ENCODE assay signal across 8 cellular contexts in the genomic region with DNA sequence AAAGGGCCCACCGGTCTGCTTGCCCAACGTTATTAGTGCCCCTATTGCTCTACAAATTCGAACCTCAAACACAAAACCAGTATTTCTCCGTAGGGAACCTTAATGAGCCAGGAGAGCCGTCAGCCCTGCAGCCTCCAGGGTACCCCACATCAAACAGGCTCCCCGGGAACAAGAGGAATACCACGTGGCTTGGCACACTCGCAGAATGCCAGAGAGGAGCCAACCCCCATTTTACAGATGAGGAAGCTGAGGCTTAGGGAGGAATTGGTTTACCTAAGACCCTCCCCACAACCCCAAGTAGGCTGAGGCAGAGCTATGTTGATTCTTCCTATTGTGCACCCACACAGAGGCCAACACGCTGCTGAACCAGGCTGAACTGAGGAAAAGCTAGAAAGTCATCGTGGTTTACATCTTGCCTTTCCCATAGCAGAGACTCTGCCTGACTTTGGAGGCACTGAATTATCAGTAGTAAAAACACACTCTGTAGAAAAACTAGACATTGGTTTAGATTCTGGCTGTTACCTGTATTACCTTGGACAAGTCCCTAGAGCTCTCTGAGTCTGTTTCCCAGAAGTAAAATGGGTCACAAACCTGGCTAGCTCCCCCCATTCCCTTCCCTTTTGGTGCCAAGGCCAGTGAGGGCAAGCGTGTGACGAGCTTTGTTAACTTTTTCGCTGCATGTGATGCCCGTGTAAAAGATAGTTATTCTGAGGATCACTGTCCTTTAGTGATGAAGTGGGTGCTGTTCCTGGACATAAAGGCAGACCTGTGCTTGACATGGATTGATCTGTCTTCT. TPM values are rescaled to one million over a fixed set of nuclear protein-coding genes. Genes with fewer than 3 reads are reported as not detected.
A peak's percentile ranks its signal among the peaks of the same experiment; 100 is the strongest.
DNase-seq lines count a peak whose midpoint lies in the region; ATAC-seq and TF ChIP-seq lines count a peak whose summit lies in the region.

No MANE protein-coding gene starts in this region.

- no peak for TF ChIP-seq POLR2A in stomach (IDR thresholded peaks at IDR 0.05)

- intact Hi-C loops in stomach (cut with DNase I; ENCODE audit: low total_unique reads): no loop called here

- no peak for TF ChIP-seq CTCF in stomach (IDR thresholded peaks at IDR 0.05)

- H3K4me3 ChIP-seq in iPS-15b (ENCODE audit: low read depth, low read length) (peak overlapping the region; percentile 89), stomach (peak overlapping the region; percentile 79 to 100 (median 94))

- H3K27ac ChIP-seq in stomach: peak overlapping the region; percentile 88 to 96 (median 94)

- 27 to 34% (median 31%) methylated on average over 14 of the region's 14 CpGs for WGBS in stomach, 5 donors

- H3K9me3 Mint-ChIP-seq in activated T-cell treated with anti-CD3 and anti-CD28 coated beads, Interleukin-2, amount 50 U/mL, for 4 hours: no peaks in the 10 kb centered on the region

- H3K4me1 ChIP-seq in iPS-15b (ENCODE audit: control insufficient read depth, insufficient read depth, low read length) (peaks cover 10% of the 10 kb centered on the region), stomach (peaks cover 25 to 61% (median 51%) of the 10 kb centered on the region in 4 donors)

- H3K4me1 Mint-ChIP-seq in activated T-cell treated with anti-CD3 and anti-CD28 coated beads, Interleukin-2, amount 50 U/mL, for 4 hours (ENCODE audit: low read depth): peaks cover 49% of the 10 kb centered on the region

- DNase-seq in activated CD8-positive, alpha-beta memory T cell treated with anti-CD3 and anti-CD28 coated beads for 24 hours: peak; percentile 59
- no peak for DNase-seq in activated CD8-positive, alpha-beta memory T cell treated with anti-CD3 and anti-CD28 coated beads, Interleukin-2, amount 50 U/mL, for 48 hours
- no peak for DNase-seq in activated T-cell treated with anti-CD3 and anti-CD28 coated beads, Interleukin-2, amount 50 U/mL, for 4 hours
- no peak for DNase-seq in stomach
- DNase-seq in cerebellum (ENCODE audit: low spot score): no peak
- DNase-seq in activated CD4-positive, CD25-positive, alpha-beta regulatory T cell treated with anti-CD3 and anti-CD28 coated beads, Interleukin-2, amount 50 U/mL, for 72 hours: no peak

- no peak for ATAC-seq in activated T-cell treated with anti-CD3 and anti-CD28 coated beads, Interleukin-2, amount 50 U/mL, for 4 hours
- no peak for ATAC-seq in HG03571 (IDR thresholded peaks at IDR 0.05; ENCODE audit: unreplicated experiment)

- peaks cover 13% of the 10 kb centered on the region for H3K36me3 Mint-ChIP-seq in activated T-cell treated with anti-CD3 and anti-CD28 coated beads, Interleukin-2, amount 50 U/mL, for 4 hours (ENCODE audit: insufficient read depth)

- no peak for TF ChIP-seq EP300 in stomach (IDR thresholded peaks at IDR 0.05)

- no peaks in the 10 kb centered on the region for H3K9me3 ChIP-seq in iPS-15b (ENCODE audit: control insufficient read depth, insufficient read depth, low read length)
- H3K9me3 ChIP-seq in stomach: no peaks in the 10 kb centered on the region

- peak overlapping the region; percentile 92 for H3K4me3 Mint-ChIP-seq in activated T-cell treated with anti-CD3 and anti-CD28 coated beads, Interleukin-2, amount 50 U/mL, for 4 hours

- no peaks in the 10 kb centered on the region for H3K27me3 ChIP-seq in iPS-15b (ENCODE audit: control insufficient read depth, insufficient read depth, low read length)
- no peaks in the 10 kb centered on the region for H3K27me3 ChIP-seq in stomach

- peaks cover 11% of the 10 kb centered on the region for H3K36me3 ChIP-seq in iPS-15b (ENCODE audit: control insufficient read depth, insufficient read depth, low read length)
- peaks cover 8 to 26% (median 24%) of the 10 kb centered on the region in 4 donors for H3K36me3 ChIP-seq in stomach

- H3K27me3 Mint-ChIP-seq in activated T-cell treated with anti-CD3 and anti-CD28 coated beads, Interleukin-2, amount 50 U/mL, for 4 hours (ENCODE audit: low read depth): no peaks in the 10 kb centered on the region

- peak overlapping the region; percentile 80 for H3K9ac ChIP-seq in iPS-15b (ENCODE audit: low read depth, low read length)

RNA-seq across cellular contexts. Expression of a gene that starts 0.8 kb away (rescaled TPM):
- 10 to 100 TPM; 50.8 to 51.4 (median 51.1) TPM for total RNA-seq in activated T-cell treated with anti-CD3 and anti-CD28 coated beads, Interleukin-2, amount 50 U/mL, for 4 hours
- total RNA-seq in stomach (100 to 1,000 TPM in 1 of 5 donors, 10 to 100 TPM in 4; 20.6 to 136 (median 63.9) TPM), cerebellum (13.2 TPM)
- 10 to 100 TPM; 28.0 to 42.9 (median 41.3) TPM for polyA plus RNA-seq in stomach

RNA-seq across cellular contexts. Expression of a gene that starts 0.9 kb away (rescaled TPM):
- 100 to 1,000 TPM; 313 to 358 (median 327) TPM for total RNA-seq in activated T-cell treated with anti-CD3 and anti-CD28 coated beads, Interleukin-2, amount 50 U/mL, for 4 hours
- total RNA-seq in stomach (100 to 1,000 TPM in 4 of 5 donors, 10 to 100 TPM in 1; 44.2 to 489 (median 152) TPM), cerebellum (137 TPM)
- 10 to 100 TPM; 73.9 to 77.0 (median 74.2) TPM for polyA plus RNA-seq in stomach

RNA-seq across cellular contexts. Expression of a gene that starts 27.8 kb away (rescaled TPM):
- total RNA-seq in activated T-cell treated with anti-CD3 and anti-CD28 coated beads, Interleukin-2, amount 50 U/mL, for 4 hours: 10 to 100 TPM; 28.8 to 35.2 (median 33.3) TPM
- 100 to 1,000 TPM in 1 of 5 donors, 10 to 100 TPM in 4; 13.4 to 106 (median 22.2) TPM for total RNA-seq in stomach
- polyA plus RNA-seq in stomach: 10 to 100 TPM; 14.5 to 21.4 (median 20.3) TPM
- total RNA-seq in cerebellum: 15.2 TPM

RNA-seq across cellular contexts. Expression of a gene that starts 28.3 kb away (rescaled TPM):
- 10 to 100 TPM; 74.2 to 91.5 (median 81.2) TPM for total RNA-seq in activated T-cell treated with anti-CD3 and anti-CD28 coated beads, Interleukin-2, amount 50 U/mL, for 4 hours
- 100 to 1,000 TPM in 1 of 5 donors, 10 to 100 TPM in 4; 12.2 to 190 (median 24.4) TPM for total RNA-seq in stomach
- polyA plus RNA-seq in stomach: 10 to 100 TPM; 18.5 to 43.0 (median 22.3) TPM
- total RNA-seq in cerebellum: 30.0 TPM

RNA-seq across cellular contexts. Expression of a gene that starts 38.7 kb away (rescaled TPM):
- total RNA-seq in activated T-cell treated with anti-CD3 and anti-CD28 coated beads, Interleukin-2, amount 50 U/mL, for 4 hours: 10 to 100 TPM; 10.2 to 21.0 (median 15.5) TPM
- total RNA-seq in stomach (1 to 10 TPM in 2 of 5 donors, under 1 TPM in 1, not detected in 2; 0.45 to 4.6 (median 1.6) TPM), cerebellum (3.3 TPM)
- 1 to 10 TPM in 1 of 3 donors, under 1 TPM in 2; 0.76 to 1.2 (median 0.93) TPM for polyA plus RNA-seq in stomach
